ENCODE assay signal across 30 cellular contexts in the genomic region with DNA sequence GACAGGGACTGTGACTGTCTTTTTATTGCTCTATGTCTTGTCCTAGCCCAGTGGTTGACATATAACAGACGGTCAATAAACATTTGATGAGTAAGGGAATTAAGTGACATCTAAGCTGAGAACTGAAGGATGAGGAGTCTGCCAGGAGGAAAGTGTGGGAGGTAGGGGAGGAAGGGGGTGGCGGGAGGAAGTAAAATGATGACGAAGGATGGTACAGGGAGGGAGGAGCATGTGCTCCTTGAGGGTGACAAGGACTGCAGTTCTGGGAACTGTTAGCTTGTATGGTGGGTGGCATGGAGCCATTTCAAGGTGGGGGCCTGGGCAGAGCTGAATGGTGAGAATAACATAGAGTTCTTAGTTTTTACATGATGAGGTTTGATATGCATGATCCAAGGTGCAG.
"Had no signal": no experiment of that assay in that cellular context is flagged by ENCODE, and none has a peak within 500 bp of the region (broad histone marks: within the 10 kb centered on the region; RNA-seq: fewer than 3 reads in every experiment).

No MANE protein-coding gene starts in this region.

- ATAC-seq: activated CD4-positive, CD25-positive, alpha-beta regulatory T cell treated with anti-CD3 and anti-CD28 coated beads, Interleukin-2, amount 50 U/mL, for 24 hours; gastroesophageal sphincter; T-helper 17 cell had no signal

- H3K27ac Mint-ChIP-seq: activated B cell treated with CpG ODN at 0.5 μM for 24 hours; activated CD4-positive, alpha-beta memory T cell treated with anti-CD3 and anti-CD28 coated beads, Interleukin-2, amount 10 ng/mL, durations not matched to agents 7 days and 5 days; activated CD4-positive, alpha-beta T cell treated with anti-CD3 and anti-CD28 coated beads, Interleukin-2, amount 10 ng/mL, durations not matched to agents 7 days and 5 days; activated naive CD8-positive, alpha-beta T cell; activated T-cell treated with anti-CD3 and anti-CD28 coated beads, Interleukin-2, amount 50 U/mL, for 24 hours; activated T-cell treated with anti-CD3 and anti-CD28 coated beads, Interleukin-2, amount 50 U/mL, for 72 hours; brain; T-helper 17 cell; T-helper 2 cell treated with Interferon-gamma antibody and Interleukin-4, amounts not matched to agents 5 μg/mL and 100 μg/mL, for 36 hours had no signal

- H3K27me3 Mint-ChIP-seq: brain, T-helper 17 cell had no signal

- H3K4me3 Mint-ChIP-seq: activated B cell treated with CpG ODN at 0.5 μM for 24 hours; activated CD4-positive, alpha-beta memory T cell treated with anti-CD3 and anti-CD28 coated beads, Interleukin-2, amount 10 ng/mL, durations not matched to agents 7 days and 5 days; activated CD4-positive, alpha-beta T cell treated with anti-CD3 and anti-CD28 coated beads, Interleukin-2, amount 10 ng/mL, durations not matched to agents 7 days and 5 days; activated naive CD8-positive, alpha-beta T cell; activated T-cell treated with anti-CD3 and anti-CD28 coated beads, Interleukin-2, amount 50 U/mL, for 24 hours; activated T-cell treated with anti-CD3 and anti-CD28 coated beads, Interleukin-2, amount 50 U/mL, for 72 hours; brain; T-helper 17 cell; T-helper 2 cell treated with Interferon-gamma antibody and Interleukin-4, amounts not matched to agents 5 μg/mL and 100 μg/mL, for 36 hours had no signal

- H3K36me3 Mint-ChIP-seq: brain had no signal

- H3K4me1 Mint-ChIP-seq: activated B cell treated with CpG ODN at 0.5 μM for 24 hours; activated CD4-positive, alpha-beta memory T cell treated with anti-CD3 and anti-CD28 coated beads, Interleukin-2, amount 10 ng/mL, durations not matched to agents 7 days and 5 days; activated CD4-positive, alpha-beta T cell treated with anti-CD3 and anti-CD28 coated beads, Interleukin-2, amount 10 ng/mL, durations not matched to agents 7 days and 5 days; brain; T-helper 17 cell had no signal

- DNase-seq: activated B cell treated with CpG ODN at 0.5 μM for 24 hours; activated CD4-positive, alpha-beta memory T cell treated with anti-CD3 and anti-CD28 coated beads, Interleukin-2, amount 10 ng/mL, durations not matched to agents 7 days and 5 days; activated CD4-positive, alpha-beta T cell treated with anti-CD3 and anti-CD28 coated beads, Interleukin-2, amount 10 ng/mL, durations not matched to agents 7 days and 5 days; activated CD4-positive, alpha-beta T cell treated with anti-CD3 and anti-CD28 coated beads, Interleukin-2, amount 50 U/mL, for 4 hours; activated CD8-positive, alpha-beta memory T cell treated with anti-CD3 and anti-CD28 coated beads, Interleukin-2, amount 50 U/mL, for 48 hours; activated effector memory CD4-positive, alpha-beta T cell treated with Interleukin-2 at 50 U/mL for 16 hours; activated gamma-delta T cell treated with Interleukin-2 at 50 U/mL for 16 hours; activated naive CD4-positive, alpha-beta T cell treated with anti-CD3 and anti-CD28 coated beads, Interleukin-2, amount 50 U/mL, for 16 hours; activated naive CD4-positive, alpha-beta T cell treated with Interleukin-2 at 50 U/mL for 16 hours; activated T-cell treated with anti-CD3 and anti-CD28 coated beads for 4 hours; activated T-cell treated with anti-CD3 and anti-CD28 coated beads, Interleukin-2, amount 50 U/mL, for 24 hours; activated T-cell treated with anti-CD3 and anti-CD28 coated beads, Interleukin-2, amount 50 U/mL, for 72 hours; central memory CD4-positive, alpha-beta T cell; cerebellar nuclear complex; colonic mucosa; effector CD8-positive, alpha-beta T cell; esophagus squamous epithelium; foreskin melanocyte; hippocampal formation; T-helper 1 cell; T-helper 17 cell; T1000; WERI-Rb-1 had no signal

- FAIRE-seq: endometrium, endothelial cell of umbilical vein had no signal

- H3K9me3 Mint-ChIP-seq: activated B cell treated with CpG ODN at 0.5 μM for 24 hours had no signal
